ENCODE assay signal across 6 cellular contexts in the genomic region with DNA sequence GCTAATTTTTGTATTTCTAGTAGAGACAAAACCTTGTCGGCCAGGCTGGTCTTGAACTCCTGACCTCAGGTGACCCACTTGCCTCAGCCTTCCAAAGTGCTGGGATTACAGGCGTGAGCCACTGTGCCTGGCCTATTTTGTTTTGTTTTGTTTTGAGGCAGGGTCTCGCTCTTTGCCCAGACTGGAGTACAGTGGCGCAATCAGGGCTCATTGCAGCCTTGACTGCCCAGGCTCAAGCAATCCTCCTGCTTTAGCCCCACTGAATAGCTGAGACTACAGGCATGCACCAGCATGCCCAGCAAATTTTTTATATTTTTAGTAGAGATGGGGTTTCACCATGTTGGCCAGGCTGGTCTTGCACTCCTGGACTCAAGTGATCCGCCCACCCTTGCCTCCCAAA. TPM values are rescaled to one million over a fixed set of nuclear protein-coding genes. Genes with fewer than 3 reads are reported as not detected.
DNase-seq lines count a peak whose midpoint lies in the region; ATAC-seq and TF ChIP-seq lines count a peak whose summit lies in the region.
"Not testable (repeated sequence)": the region's sequence is repeated elsewhere in the genome, so short reads cannot be mapped to it uniquely, and the experiment has no call there.

No MANE protein-coding gene starts in this region.

- not testable (repeated sequence) for H2AFZ ChIP-seq in IMR-90 (replicated peaks; ENCODE audit: low read length, poor library complexity); mammary epithelial cell (ENCODE audit: low read depth, low read length)

- H3K23ac ChIP-seq in IMR-90 (ENCODE audit: low read depth, low read length), result not testable (repeated sequence)

- intact Hi-C loops in IMR-90 (cut with micrococcal nuclease); mammary epithelial cell (cut with micrococcal nuclease); esophagus squamous epithelium (cut with DNase I): not testable (repeated sequence)

- H2BK15ac ChIP-seq in IMR-90 (ENCODE audit: low read depth, low read length), result not testable (repeated sequence)

- H2AK9ac ChIP-seq in IMR-90 (replicated peaks; ENCODE audit: low read depth, low read length, poor library complexity), result not testable (repeated sequence)

- H3K27ac Mint-ChIP-seq in effector memory CD8-positive, alpha-beta T cell, result peak overlapping the region; percentile 62 to 89

- H3K4me2 ChIP-seq in IMR-90 (ENCODE audit: low read depth, low read length); mammary epithelial cell (ENCODE audit: insufficient read depth, low read depth, low read length): not testable (repeated sequence)

- POLR2A ChIA-PET in IMR-90 (lab: Charles Lee; ENCODE audit: unreplicated experiment); RWPE1 (lab: Yijun Ruan, JAX; ENCODE audit: low non-redundant PET): not testable (repeated sequence)

- H2AK5ac ChIP-seq in IMR-90 (ENCODE audit: low read depth, low read length), result not testable (repeated sequence)

- H4K5ac ChIP-seq in IMR-90 (ENCODE audit: low read depth, low read length), result not testable (repeated sequence)

- H3K27me3 Mint-ChIP-seq in effector memory CD8-positive, alpha-beta T cell, result not testable (repeated sequence)

- H3K14ac ChIP-seq in IMR-90 (replicated peaks; ENCODE audit: low read depth, low read length), result not testable (repeated sequence)

- peak; percentile 13; the same call in 1 of the 2 replicates for ATAC-seq in IMR-90 (ENCODE audit: low read depth)
- not testable (repeated sequence) for ATAC-seq in effector memory CD8-positive, alpha-beta T cell (replicated peaks)

- H3K4me3 Mint-ChIP-seq in effector memory CD8-positive, alpha-beta T cell, result not testable (repeated sequence)

- BruUV-seq in IMR-90 (replicated peaks; lab: Mats Ljungman, UMichigan); mammary epithelial cell (replicated peaks; lab: Mats Ljungman, UMichigan): not testable (repeated sequence)

- not testable (repeated sequence) for TF ChIP-seq CTCF in IMR-90 (conservative IDR thresholded peaks at IDR 0.05; ENCODE audit: low read depth, low read length); RWPE1 (conservative IDR thresholded peaks at IDR 0.05; ENCODE audit: low read depth); mammary epithelial cell (conservative IDR thresholded peaks at IDR 0.05 in 1 of 2, IDR thresholded peaks at IDR 0.05 in 1 of 2; ENCODE audit: extremely low read depth in 1 of 2, insufficient read depth in 1 of 2, low read depth in 1 of 2, low read length in 2 of 2); esophagus squamous epithelium (IDR thresholded peaks at IDR 0.05)

- not testable (repeated sequence) for H3K18ac ChIP-seq in IMR-90 (ENCODE audit: low read depth, low read length)

- not testable (repeated sequence) for H3K4me1 ChIP-seq in IMR-90 (ENCODE audit: control insufficient read depth, insufficient read depth, low read length); mammary epithelial cell (ENCODE audit: insufficient read depth, low read length)
- H3K4me1 ChIP-seq in esophagus squamous epithelium, result peaks cover 0 to 36% (median 6%) of the 10 kb centered on the region in 3 donors

- H4K8ac ChIP-seq in IMR-90 (ENCODE audit: low read depth in 2 of 2, low read length in 2 of 2), result not testable (repeated sequence)

- not testable (repeated sequence) for H3K9me3 Mint-ChIP-seq in effector memory CD8-positive, alpha-beta T cell

- not testable (repeated sequence) for TF ChIP-seq POLR2A in IMR-90 (IDR thresholded peaks at IDR 0.05; ENCODE audit: low read depth, low read length); esophagus squamous epithelium (IDR thresholded peaks at IDR 0.05)

- not testable (repeated sequence) for H3K9ac ChIP-seq in IMR-90 (ENCODE audit: low read depth, low read length); mammary epithelial cell (ENCODE audit: insufficient read depth, low read length)

- H3K79me1 ChIP-seq in IMR-90 (ENCODE audit: low read depth in 1 of 2, low read length in 2 of 2), result not testable (repeated sequence)

- H4K20me1 ChIP-seq in IMR-90 (ENCODE audit: insufficient read depth, low read length); mammary epithelial cell (ENCODE audit: insufficient read depth, low read length): not testable (repeated sequence)

- H3K9me1 ChIP-seq in IMR-90 (ENCODE audit: insufficient read depth, low read length), result not testable (repeated sequence)

- H3K9me3 ChIP-seq in IMR-90 (ENCODE audit: control insufficient read depth, insufficient read depth, low read length); mammary epithelial cell (replicated peaks; ENCODE audit: insufficient read depth, low read length); esophagus squamous epithelium: not testable (repeated sequence)

- H3K4me3 ChIP-seq in IMR-90 (ENCODE audit: insufficient read depth, low read depth, low read length); mammary epithelial cell (replicated peaks in 1 of 3; ENCODE audit: insufficient read depth in 1 of 3, low read depth in 2 of 3, low read length in 3 of 3); esophagus squamous epithelium: not testable (repeated sequence)

- H3K27me3 ChIP-seq in IMR-90 (ENCODE audit: control insufficient read depth, insufficient read depth, low read length); mammary epithelial cell (ENCODE audit: insufficient read depth, low read length); esophagus squamous epithelium: not testable (repeated sequence)

- peaks cover 11% of the 10 kb centered on the region for H3K36me3 ChIP-seq in IMR-90 (ENCODE audit: control insufficient read depth, insufficient read depth, low read length)
- not testable (repeated sequence) for H3K36me3 ChIP-seq in mammary epithelial cell (ENCODE audit: insufficient read depth, low read length)
- H3K36me3 ChIP-seq in esophagus squamous epithelium, result peaks cover 0 to 64% (median 0%) of the 10 kb centered on the region in 3 donors

- H2BK20ac ChIP-seq in IMR-90 (ENCODE audit: low read depth, low read length), result not testable (repeated sequence)

- not testable (repeated sequence) for H3K56ac ChIP-seq in IMR-90 (ENCODE audit: extremely low read depth, insufficient read depth, low read length)

- WGBS in IMR-90 (ENCODE audit: extremely low coverage in 2 of 2, insufficient read length in 1 of 2), 2 experiments, result no CpG with 5 or more reads among the region's 5 CpGs
- 44% methylated on average over 4 of the region's 5 CpGs for WGBS in mammary epithelial cell (ENCODE audit: low coverage, missing lambda C conversion rate)
- WGBS in esophagus squamous epithelium, 2 donors, result 89 to 93% methylated on average over 4 of the region's 5 CpGs

- not testable (repeated sequence) for H3K79me2 ChIP-seq in mammary epithelial cell (ENCODE audit: insufficient read depth, low read length)

- H2BK120ac ChIP-seq in IMR-90 (ENCODE audit: low read depth, low read length), result not testable (repeated sequence)

- CTCF ChIA-PET in IMR-90 (lab: Yijun Ruan, JAX); RWPE1 (lab: Yijun Ruan, JAX); mammary epithelial cell (lab: Charles Lee; ENCODE audit: low non-redundant PET): not testable (repeated sequence)

- peaks cover 30% of the 10 kb centered on the region for H3K36me3 Mint-ChIP-seq in effector memory CD8-positive, alpha-beta T cell (ENCODE audit: insufficient read depth)

- not testable (repeated sequence) for H3K27ac ChIP-seq in IMR-90 (ENCODE audit: insufficient read depth, low read length); mammary epithelial cell (ENCODE audit: insufficient read depth, low read depth, low read length)
- H3K27ac ChIP-seq in RWPE1 (peak overlapping the region; percentile 68), esophagus squamous epithelium (peak overlapping the region in 3 of 4 donors; percentile 73 to 80 (median 74))

- H3K4ac ChIP-seq in IMR-90 (ENCODE audit: low read depth, low read length), result not testable (repeated sequence)

- not testable (repeated sequence) for DNase-seq in IMR-90; RWPE1 (ENCODE audit: low spot score); effector memory CD8-positive, alpha-beta T cell; esophagus squamous epithelium (lab: John Stamatoyannopoulos, UW)
- DNase-seq in mammary epithelial cell, result peak; percentile 55
- peak; percentile 28 for DNase-seq in mesenteric fat pad (ENCODE audit: low spot score)

- in situ Hi-C loops in IMR-90 (cut with MboI; ENCODE audit: low sequenced_read_pairs); mammary epithelial cell (cut with MboI; ENCODE audit: low sequenced_read_pairs in 2 of 2): not testable (repeated sequence)

- H4K91ac ChIP-seq in IMR-90 (ENCODE audit: insufficient read depth, low read depth, low read length), result not testable (repeated sequence)

- H3K4me1 Mint-ChIP-seq in effector memory CD8-positive, alpha-beta T cell (ENCODE audit: low read depth in 2 of 2), result not testable (repeated sequence)

- not testable (repeated sequence) for H2BK5ac ChIP-seq in IMR-90 (ENCODE audit: low read depth, low read length, poor library complexity, severe bottlenecking)

- dilution Hi-C loops in IMR-90 (cut with HindIII; ENCODE audit: low sequenced_read_pairs, unreplicated experiment); mammary epithelial cell (cut with HindIII; ENCODE audit: low sequenced_read_pairs): not testable (repeated sequence)

- TF ChIP-seq RAD21 in IMR-90 (IDR thresholded peaks at IDR 0.05; ENCODE audit: low read length), result not testable (repeated sequence)

RNA-seq across cellular contexts. Expression of a gene that starts 27.8 kb away (rescaled TPM):
- total RNA-seq in IMR-90 (2012; rRNA removed), result under 0.01 and 0.56 TPM in 2 replicates
- polyA plus RNA-seq in IMR-90 (2012; rRNA removed), result 0.89 and 1.9 TPM in 2 replicates
- 0.37 and 0.67 TPM in 2 replicates for polyA plus RNA-seq in IMR-90 (2012; cell fraction: cytosol; rRNA removed)
- polyA plus RNA-seq in IMR-90 (2012; cell fraction: nucleus; rRNA removed; ENCODE audit: low replicate concordance), result 7.4 and 16.4 TPM in 2 replicates
- total RNA-seq in mammary epithelial cell, result 10 to 100 TPM; 24.8 to 31.3 TPM
- polyA plus RNA-seq in mammary epithelial cell, result 18.5 TPM
- 11.2 TPM for polyA minus RNA-seq in mammary epithelial cell
- total RNA-seq in esophagus squamous epithelium, result 100 to 1,000 TPM in 2 of 4 donors, 10 to 100 TPM in 2; 37.7 to 146 (median 103) TPM
- total RNA-seq in mesenteric fat pad, result 27.3 TPM

RNA-seq across cellular contexts. Expression of a gene that starts 30.1 kb away (rescaled TPM):
- total RNA-seq in IMR-90 (2012; rRNA removed) (4.2 and 4.7 TPM in 2 replicates), mammary epithelial cell (10 to 100 TPM; 54.3 to 94.1 TPM), esophagus squamous epithelium (100 to 1,000 TPM in 1 of 4 donors, 10 to 100 TPM in 3; 47.7 to 105 (median 81.1) TPM), mesenteric fat pad (51.2 TPM)
- polyA plus RNA-seq in IMR-90 (2012; rRNA removed) (16.4 and 17.1 TPM in 2 replicates), mammary epithelial cell (25.2 TPM)
- polyA plus RNA-seq in IMR-90 (2012; cell fraction: cytosol; rRNA removed), result 19.0 and 19.9 TPM in 2 replicates
- 35.0 and 53.2 TPM in 2 replicates for polyA plus RNA-seq in IMR-90 (2012; cell fraction: nucleus; rRNA removed; ENCODE audit: low replicate concordance)
- polyA minus RNA-seq in mammary epithelial cell, result 63.7 TPM

Comparison
In these comparisons a context has a peak if more than half of its experiments do, and no peak if none do; other contexts are left out.
1. RNA of a gene that starts 27.8 kb away (total RNA-seq): 37.7 to 146 TPM in esophagus squamous epithelium, 24.8 to 31.3 TPM in mammary epithelial cell and 27.3 TPM in mesenteric fat pad (single experiment); under 0.01 to 0.56 TPM in IMR-90; every median in the first group is over 10 times any median in the second.